Comparison of ENCODE assay signal across 1 cellular context in the genomic region with DNA sequence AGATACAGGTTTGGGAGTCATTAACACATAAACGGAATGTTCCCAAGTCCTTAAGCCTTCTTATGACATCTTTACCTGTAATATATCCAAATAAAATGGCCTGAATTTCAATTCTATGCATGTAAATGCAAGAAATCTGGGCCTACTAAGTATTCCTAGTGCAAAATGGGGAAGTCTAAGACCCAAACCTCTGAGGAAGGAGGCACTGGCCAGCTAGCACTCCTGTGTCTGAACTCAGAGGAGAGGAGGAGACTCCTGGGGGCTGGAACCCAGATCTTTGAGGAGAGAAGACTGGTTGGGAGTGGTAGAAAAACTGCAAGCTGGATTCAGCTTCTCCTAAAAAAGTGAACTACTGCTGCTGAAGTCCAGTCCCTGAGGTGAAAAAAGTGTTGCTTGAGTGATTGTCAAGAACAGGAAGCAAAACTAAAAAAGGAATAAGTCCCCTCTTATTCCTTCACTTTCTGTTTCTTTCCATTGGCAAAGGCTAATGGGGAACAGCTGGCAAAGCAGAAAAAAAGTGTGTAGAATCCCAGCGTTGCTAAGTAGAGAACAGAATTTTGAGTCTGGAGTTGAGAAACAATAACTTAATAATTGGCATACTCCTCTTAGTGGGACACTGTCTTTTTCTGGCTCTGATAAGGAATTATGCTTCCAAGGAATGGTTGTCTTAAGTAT.
TF ChIP-seq lines count a peak whose summit lies in the region.

No MANE protein-coding gene starts in this region.

TF ChIP-seq in GM12878, 131 proteins besides CTCF, POLR2A, EP300 and RAD21:
- TF ChIP-seq, protein P1, sequence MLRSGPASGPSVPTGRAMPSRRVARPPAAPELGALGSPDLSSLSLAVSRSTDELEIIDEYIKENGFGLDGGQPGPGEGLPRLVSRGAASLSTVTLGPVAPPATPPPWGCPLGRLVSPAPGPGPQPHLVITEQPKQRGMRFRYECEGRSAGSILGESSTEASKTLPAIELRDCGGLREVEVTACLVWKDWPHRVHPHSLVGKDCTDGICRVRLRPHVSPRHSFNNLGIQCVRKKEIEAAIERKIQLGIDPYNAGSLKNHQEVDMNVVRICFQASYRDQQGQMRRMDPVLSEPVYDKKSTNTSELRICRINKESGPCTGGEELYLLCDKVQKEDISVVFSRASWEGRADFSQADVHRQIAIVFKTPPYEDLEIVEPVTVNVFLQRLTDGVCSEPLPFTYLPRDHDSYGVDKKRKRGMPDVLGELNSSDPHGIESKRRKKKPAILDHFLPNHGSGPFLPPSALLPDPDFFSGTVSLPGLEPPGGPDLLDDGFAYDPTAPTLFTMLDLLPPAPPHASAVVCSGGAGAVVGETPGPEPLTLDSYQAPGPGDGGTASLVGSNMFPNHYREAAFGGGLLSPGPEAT (IDR thresholded peaks at IDR 0.05; ENCODE audit: low read depth) = 0 out of 2 replicates have a peak, but pooled peaks have one; percentile 51
- TF ChIP-seq, protein P2, sequence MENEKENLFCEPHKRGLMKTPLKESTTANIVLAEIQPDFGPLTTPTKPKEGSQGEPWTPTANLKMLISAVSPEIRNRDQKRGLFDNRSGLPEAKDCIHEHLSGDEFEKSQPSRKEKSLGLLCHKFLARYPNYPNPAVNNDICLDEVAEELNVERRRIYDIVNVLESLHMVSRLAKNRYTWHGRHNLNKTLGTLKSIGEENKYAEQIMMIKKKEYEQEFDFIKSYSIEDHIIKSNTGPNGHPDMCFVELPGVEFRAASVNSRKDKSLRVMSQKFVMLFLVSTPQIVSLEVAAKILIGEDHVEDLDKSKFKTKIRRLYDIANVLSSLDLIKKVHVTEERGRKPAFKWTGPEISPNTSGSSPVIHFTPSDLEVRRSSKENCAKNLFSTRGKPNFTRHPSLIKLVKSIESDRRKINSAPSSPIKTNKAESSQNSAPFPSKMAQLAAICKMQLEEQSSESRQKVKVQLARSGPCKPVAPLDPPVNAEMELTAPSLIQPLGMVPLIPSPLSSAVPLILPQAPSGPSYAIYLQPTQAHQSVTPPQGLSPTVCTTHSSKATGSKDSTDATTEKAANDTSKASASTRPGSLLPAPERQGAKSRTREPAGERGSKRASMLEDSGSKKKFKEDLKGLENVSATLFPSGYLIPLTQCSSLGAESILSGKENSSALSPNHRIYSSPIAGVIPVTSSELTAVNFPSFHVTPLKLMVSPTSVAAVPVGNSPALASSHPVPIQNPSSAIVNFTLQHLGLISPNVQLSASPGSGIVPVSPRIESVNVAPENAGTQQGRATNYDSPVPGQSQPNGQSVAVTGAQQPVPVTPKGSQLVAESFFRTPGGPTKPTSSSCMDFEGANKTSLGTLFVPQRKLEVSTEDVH (IDR thresholded peaks at IDR 0.05; ENCODE audit: low read depth, partially characterized antibody) = no peak
- no peak for TF ChIP-seq SIX5 (IDR thresholded peaks at IDR 0.05; ENCODE audit: low read depth, low read length, severe bottlenecking)
- no peak for TF ChIP-seq MXI1 (IDR thresholded peaks at IDR 0.05; ENCODE audit: low read depth, low read length)
- peak; percentile 56 to 72 for TF ChIP-seq IKZF2 (IDR thresholded peaks at IDR 0.05)
- TF ChIP-seq SUZ12 (IDR thresholded peaks at IDR 0.05; ENCODE audit: unreplicated experiment) = no peak
- no peak for TF ChIP-seq MTA2 (IDR thresholded peaks at IDR 0.05; ENCODE audit: low read depth)
- TF ChIP-seq IKZF1 (conservative IDR thresholded peaks at IDR 0.05) = peak; percentile 50; the same call in 1 of the 2 replicates
- TF ChIP-seq ZNF24 (IDR thresholded peaks at IDR 0.05) = no peak
- TF ChIP-seq BRCA1 (IDR thresholded peaks at IDR 0.05; ENCODE audit: low read depth, low read length) = no peak
- TF ChIP-seq EGR1 (IDR thresholded peaks at IDR 0.05; ENCODE audit: borderline replicate concordance in 1 of 2, low read depth in 2 of 2, low read length in 2 of 2) = no peak
- peak; percentile 79 for TF ChIP-seq EED (IDR thresholded peaks at IDR 0.05; ENCODE audit: low read depth)
TF ChIP-seq in GM12878: peak in this region for 4.
